Comparison of ENCODE assay signal across 34 cellular contexts in the genomic region with DNA sequence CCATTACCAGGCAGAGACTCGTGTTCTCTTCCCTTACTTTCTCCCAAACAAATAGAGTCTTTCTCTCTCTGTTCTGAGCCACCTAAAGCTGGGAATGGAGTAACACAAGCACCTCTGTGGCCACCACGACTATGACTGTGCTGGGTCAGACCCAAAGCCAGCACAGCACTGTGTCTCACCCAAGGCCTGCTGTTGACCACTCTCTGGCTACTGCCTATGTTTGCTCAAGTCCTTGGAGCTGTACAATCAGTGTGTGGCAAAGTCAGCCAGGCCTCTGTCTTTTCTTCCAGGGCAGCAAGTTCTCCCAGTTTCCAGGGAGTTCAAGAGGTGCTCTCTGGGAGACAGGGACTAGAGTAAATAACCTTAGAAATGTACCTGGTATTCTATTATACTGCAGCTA.
"Had no signal": no experiment of that assay in that cellular context is flagged by ENCODE, and none has a peak within 500 bp of the region (broad histone marks: within the 10 kb centered on the region; RNA-seq: fewer than 3 reads in every experiment).

No MANE protein-coding gene starts in this region.

- H3K9me3 ChIP-seq: ascending aorta, Peyer's patch, SJSA1, SK-N-SH had no signal

- H3K9ac ChIP-seq: SK-N-SH had no signal

- ATAC-seq: activated CD8-positive, alpha-beta T cell treated with anti-CD3 and anti-CD28 coated beads for 36 hours; activated T-cell treated with anti-CD3 and anti-CD28 coated beads, Interleukin-2, amount 50 U/mL, for 72 hours; activated T-helper 17 cell treated with anti-CD3 and anti-CD28 coated beads, Interleukin-2, amount 50 U/mL, for 72 hours; PC-3 had no signal

- H3K4me1 Mint-ChIP-seq: activated CD4-positive, alpha-beta T cell treated with anti-CD3 and anti-CD28 coated beads, Interleukin-2, amount 10 ng/mL, durations not matched to agents 24 days and 14 days; activated naive CD8-positive, alpha-beta T cell treated with anti-CD3 and anti-CD28 coated beads for 36 hours; activated T-helper 17 cell treated with anti-CD3 and anti-CD28 coated beads, Interleukin-2, amount 50 U/mL, for 72 hours; central memory CD8-positive, alpha-beta T cell had no signal

- H3K9me3 Mint-ChIP-seq: activated CD4-positive, alpha-beta T cell treated with anti-CD3 and anti-CD28 coated beads, Interleukin-2, amount 10 ng/mL, durations not matched to agents 24 days and 14 days; activated CD8-positive, alpha-beta T cell treated with anti-CD3 and anti-CD28 coated beads for 36 hours; activated naive CD8-positive, alpha-beta T cell treated with anti-CD3 and anti-CD28 coated beads for 36 hours; activated T-helper 17 cell treated with anti-CD3 and anti-CD28 coated beads, Interleukin-2, amount 50 U/mL, for 72 hours; central memory CD8-positive, alpha-beta T cell; T-helper 1 cell treated with Interleukin-12 subunit alpha and Interleukin-12 subunit beta and Interleukin-4 antibody, amounts not matched to agents 30 μg/mL and 1 μg/mL, for 36 hours; T-helper 2 cell treated with Interferon-gamma antibody and Interleukin-4, amounts not matched to agents 5 μg/mL and 100 μg/mL, for 36 hours had no signal

- H3K36me3 ChIP-seq: ascending aorta, cardiac muscle cell, Peyer's patch, SJSA1 had no signal

- H3K4me1 ChIP-seq: ascending aorta, Peyer's patch, SJSA1 had no signal

- H3K4me3 Mint-ChIP-seq: activated CD4-positive, alpha-beta T cell treated with anti-CD3 and anti-CD28 coated beads, Interleukin-2, amount 10 ng/mL, durations not matched to agents 24 days and 14 days; activated CD8-positive, alpha-beta T cell treated with anti-CD3 and anti-CD28 coated beads for 36 hours; activated naive CD8-positive, alpha-beta T cell treated with anti-CD3 and anti-CD28 coated beads for 36 hours; activated T-cell treated with anti-CD3 and anti-CD28 coated beads, Interleukin-2, amount 50 U/mL, for 72 hours; activated T-helper 17 cell treated with anti-CD3 and anti-CD28 coated beads, Interleukin-2, amount 50 U/mL, for 72 hours; central memory CD8-positive, alpha-beta T cell; T-helper 1 cell treated with Interleukin-12 subunit alpha and Interleukin-12 subunit beta and Interleukin-4 antibody, amounts not matched to agents 30 μg/mL and 1 μg/mL, for 36 hours; T-helper 2 cell treated with Interferon-gamma antibody and Interleukin-4, amounts not matched to agents 5 μg/mL and 100 μg/mL, for 36 hours had no signal

- H3K4me3 ChIP-seq: ascending aorta, cardiac muscle cell, Peyer's patch, SJSA1 had no signal

- H3K27me3 ChIP-seq: ascending aorta, cardiac muscle cell, Peyer's patch, SJSA1 had no signal

- H3K27ac Mint-ChIP-seq: activated CD4-positive, alpha-beta T cell treated with anti-CD3 and anti-CD28 coated beads, Interleukin-2, amount 10 ng/mL, durations not matched to agents 24 days and 14 days; activated CD8-positive, alpha-beta T cell treated with anti-CD3 and anti-CD28 coated beads for 36 hours; activated naive CD8-positive, alpha-beta T cell treated with anti-CD3 and anti-CD28 coated beads for 36 hours; activated T-cell treated with anti-CD3 and anti-CD28 coated beads, Interleukin-2, amount 50 U/mL, for 72 hours; activated T-helper 17 cell treated with anti-CD3 and anti-CD28 coated beads, Interleukin-2, amount 50 U/mL, for 72 hours; T-helper 1 cell treated with Interleukin-12 subunit alpha and Interleukin-12 subunit beta and Interleukin-4 antibody, amounts not matched to agents 30 μg/mL and 1 μg/mL, for 36 hours; T-helper 2 cell treated with Interferon-gamma antibody and Interleukin-4, amounts not matched to agents 5 μg/mL and 100 μg/mL, for 36 hours had no signal

- H3K27me3 Mint-ChIP-seq: activated CD4-positive, alpha-beta T cell treated with anti-CD3 and anti-CD28 coated beads, Interleukin-2, amount 10 ng/mL, durations not matched to agents 24 days and 14 days; activated CD8-positive, alpha-beta T cell treated with anti-CD3 and anti-CD28 coated beads for 36 hours; activated naive CD8-positive, alpha-beta T cell treated with anti-CD3 and anti-CD28 coated beads for 36 hours; activated T-helper 17 cell treated with anti-CD3 and anti-CD28 coated beads, Interleukin-2, amount 50 U/mL, for 72 hours; central memory CD8-positive, alpha-beta T cell had no signal

- DNase-seq: activated CD4-positive, alpha-beta T cell treated with anti-CD3 and anti-CD28 coated beads, Interleukin-2, amount 10 ng/mL, durations not matched to agents 24 days and 14 days; activated CD4-positive, alpha-beta T cell treated with anti-CD3 and anti-CD28 coated beads, Interleukin-2, amount 50 U/mL, for 4 hours; activated CD8-positive, alpha-beta T cell treated with anti-CD3 and anti-CD28 coated beads for 36 hours; activated effector memory CD4-positive, alpha-beta T cell treated with anti-CD3 and anti-CD28 coated beads, Interleukin-2, amount 50 U/mL, for 16 hours; activated naive CD4-positive, alpha-beta T cell; activated naive CD4-positive, alpha-beta T cell treated with anti-CD3 and anti-CD28 coated beads, Interleukin-2, amount 50 U/mL, for 16 hours; activated naive CD8-positive, alpha-beta T cell treated with anti-CD3 and anti-CD28 coated beads for 36 hours; activated T-cell treated with anti-CD3 and anti-CD28 coated beads, Interleukin-2, amount 50 U/mL, for 1 hour; activated T-cell treated with anti-CD3 and anti-CD28 coated beads, Interleukin-2, amount 50 U/mL, for 72 hours; amygdala; Kasumi-1; KG1; MM.1S; MV-4-11; NCI-H1092; NCI-H1436 treated with DMSO at 0.1 percent for 48 hours; NCI-H1694 treated with DMSO at 0.1 percent for 48 hours; NCI-H2081; NCI-H2171; NCI-H524; NCI-H69; NK-92 treated with Interleukin-12 subunit alpha and Interleukin-12 subunit beta, amount 100 ng/mL, for 24 hours; PC-3; Peyer's patch; RPMI8226; SHP77 treated with DMSO at 0.1 percent for 48 hours; SK-N-SH had no signal

- H3K36me3 Mint-ChIP-seq: activated naive CD8-positive, alpha-beta T cell treated with anti-CD3 and anti-CD28 coated beads for 36 hours had no signal

- H3K27ac ChIP-seq: cardiac muscle cell, Peyer's patch, SJSA1 had no signal
